1 cellular context compared by ENCODE assay signal in the genomic region with DNA sequence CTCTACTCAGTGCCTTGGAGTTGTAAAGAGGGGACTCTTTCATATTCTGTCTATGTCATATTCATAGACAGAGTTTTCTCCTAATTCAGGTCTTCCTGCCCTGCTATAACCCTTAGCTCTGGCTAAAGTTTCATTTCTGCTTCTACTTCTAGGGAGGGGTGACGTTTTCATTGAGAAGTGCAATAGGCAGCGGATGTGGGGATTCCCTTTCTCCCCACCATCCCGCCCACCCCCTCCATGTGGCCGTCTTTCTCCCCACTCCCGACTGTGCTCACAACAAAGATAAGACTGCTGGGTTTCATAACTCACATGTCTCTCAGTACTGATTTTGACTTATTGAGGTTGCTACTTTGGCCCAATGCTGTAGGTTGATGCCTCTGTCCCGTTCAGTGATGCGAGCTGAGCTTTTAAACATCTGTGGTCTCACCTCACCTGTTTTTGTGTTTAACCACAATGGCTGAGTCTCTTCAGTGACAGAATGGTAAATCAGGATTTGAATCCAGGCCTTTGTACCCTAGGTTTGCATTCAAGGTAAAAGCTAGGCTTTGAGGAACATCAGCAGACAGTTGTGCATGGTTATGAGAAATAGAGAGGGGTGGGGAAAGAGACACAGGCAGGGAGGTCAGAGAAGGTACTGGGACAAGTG.
TF ChIP-seq lines count a peak whose summit lies in the region.

No MANE protein-coding gene starts in this region.

TF ChIP-seq in HepG2, 621 proteins besides CTCF, POLR2A, EP300 and RAD21:
- TF ChIP-seq, protein P1, sequence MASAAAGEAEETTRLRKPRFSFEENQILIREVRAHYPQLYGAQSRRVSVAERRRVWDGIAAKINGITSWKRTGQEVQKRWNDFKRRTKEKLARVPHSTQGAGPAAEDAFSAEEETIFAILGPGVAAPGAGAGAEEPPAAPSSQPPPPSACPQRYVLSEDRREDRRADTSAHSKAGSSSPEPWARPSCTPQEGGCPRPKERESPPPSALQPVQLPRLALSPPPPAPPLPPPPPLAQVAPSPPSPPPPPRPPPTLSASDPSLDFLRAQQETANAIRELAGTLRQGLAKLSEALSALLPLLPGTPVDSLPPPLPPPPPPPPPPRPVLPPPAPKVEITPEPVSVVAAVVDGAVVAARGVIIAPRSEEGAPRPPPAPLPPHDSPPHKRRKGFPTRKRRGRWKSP (CRISPR knock-in tag; IDR thresholded peaks at IDR 0.05): no peak
- TF ChIP-seq NFE2L2 (IDR thresholded peaks at IDR 0.05; ENCODE audit: low read length) (no peak), GTF2F1 (IDR thresholded peaks at IDR 0.05; ENCODE audit: low read length) (no peak), XRCC5 (optimal IDR thresholded peaks at IDR 0.05; ENCODE audit: low read length) (no peak), AGO1 (IDR thresholded peaks at IDR 0.05; ENCODE audit: low read depth, low read length, poor library complexity, severe bottlenecking) (no peak), PITX1 (CRISPR knock-in tag; IDR thresholded peaks at IDR 0.05) (no peak), ZNF441 (CRISPR knock-in tag; IDR thresholded peaks at IDR 0.05; ENCODE audit: borderline replicate concordance) (no peak), ZNF564 (CRISPR knock-in tag; IDR thresholded peaks at IDR 0.05) (no peak), CBX2 (IDR thresholded peaks at IDR 0.05; ENCODE audit: low read depth, low read length) (no peak), CBX2 (CRISPR knock-in tag; IDR thresholded peaks at IDR 0.05; ENCODE audit: low read depth) (no peak)
